9 cellular contexts compared by ENCODE assay signal in the genomic region with DNA sequence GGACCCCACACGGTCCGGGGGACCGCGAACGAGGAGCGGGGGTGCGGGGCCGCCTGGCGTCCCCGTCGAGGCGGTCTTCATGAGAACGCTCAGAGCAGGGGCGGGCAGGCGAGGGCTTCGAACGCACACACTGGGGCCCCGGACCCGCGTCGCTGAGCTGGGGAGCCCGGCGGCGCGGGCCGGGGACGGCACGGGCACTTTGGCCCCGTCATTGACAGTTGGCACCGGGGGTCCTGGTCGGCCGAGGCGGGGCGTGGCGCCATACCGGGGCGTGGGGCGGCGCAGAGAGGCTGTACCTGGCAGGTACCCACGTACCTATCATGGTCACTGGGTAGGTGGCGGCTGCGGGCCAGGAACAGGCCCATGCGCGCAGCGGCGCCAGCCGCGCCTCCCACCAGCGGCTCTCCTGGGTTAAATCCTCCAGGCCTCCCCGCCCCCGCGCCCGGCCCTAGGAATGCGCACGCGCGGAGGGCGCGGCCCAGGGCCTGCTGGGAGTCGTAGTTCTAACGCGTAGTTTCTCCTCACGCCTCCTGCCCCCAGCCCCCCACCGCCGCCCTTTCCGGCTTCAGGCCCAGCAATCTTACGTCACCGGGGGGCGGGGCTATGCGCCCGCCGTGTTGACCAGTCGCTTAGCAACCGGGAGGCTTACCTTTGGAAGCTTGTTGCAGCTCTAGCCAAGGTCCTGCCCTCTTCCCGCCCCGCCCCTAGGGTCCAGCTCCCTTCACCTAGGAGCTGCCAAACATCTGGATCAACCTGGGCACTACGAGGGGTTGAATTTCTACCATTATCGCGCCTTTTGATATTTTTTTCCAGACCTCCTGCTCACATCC. TPM values are rescaled to one million over a fixed set of nuclear protein-coding genes. Genes with fewer than 3 reads are reported as not detected.
DNase-seq lines count a peak whose midpoint lies in the region; ATAC-seq, FAIRE-seq and TF ChIP-seq lines count a peak whose summit lies in the region.
"Had no signal": no experiment of that assay in that cellular context is flagged by ENCODE, and none has a peak within 500 bp of the region (broad histone marks: within the 10 kb centered on the region; RNA-seq: fewer than 3 reads in every experiment).

A gene (plus strand): TSS at position 628 of the 830 bp plus-strand sequence.
A gene (minus strand): TSS at position 420 of the 830 bp plus-strand sequence.

- no peak within 1 kb of the TSS for H4K91ac ChIP-seq in H1 (replicated peaks; ENCODE audit: insufficient read length, low read length)

- H3K79me2 ChIP-seq in H1 (ENCODE audit: control insufficient read depth in 1 of 2, insufficient read depth in 2 of 2, low read length in 2 of 2), result no peaks in the 10 kb centered on the region

- TF ChIP-seq EP300 in H1 (IDR thresholded peaks at IDR 0.05; ENCODE audit: borderline replicate concordance in 1 of 2, low read depth in 2 of 2, low read length in 2 of 2), result peak; percentile 52 to 92; a peak in 2 of 3 replicates

- H3K27ac ChIP-seq in BLaER1 treated with 17β-estradiol and CSF1 and Interleukin-3, amounts not matched to agents 10 nM and 100 nM, result peak within 1 kb of the TSS; percentile 56 to 81 (median 73); a peak in 21 of 22 replicates
- peak within 1 kb of the TSS; percentile 68; the same call in 1 of the 2 replicates for H3K27ac ChIP-seq in H1 (ENCODE audit: low read depth, low read length)

- H3K9me3 Mint-ChIP-seq in activated CD8-positive, alpha-beta memory T cell treated with anti-CD3 and anti-CD28 coated beads, Interleukin-2, amount 10 ng/mL, durations not matched to agents 7 days and 5 days (ENCODE audit: low read depth), result no peaks in the 10 kb centered on the region

- H3K4me1 ChIP-seq in BLaER1 treated with 17β-estradiol and CSF1 and Interleukin-3, amounts not matched to agents 10 nM and 100 nM, result peaks cover 0 to 10% (median 5%) of the 10 kb centered on the region in 10 experiments; a peak in 6 of 20 replicates
- H3K4me1 ChIP-seq in H1 (replicated peaks in 1 of 4; ENCODE audit: control insufficient read depth in 3 of 4, insufficient read depth in 4 of 4, low read length in 3 of 4), result no peaks in the 10 kb centered on the region; a peak in 1 of 7 replicates

- no peaks in the 10 kb centered on the region for H3K27me3 ChIP-seq in BLaER1 treated with 17β-estradiol and CSF1 and Interleukin-3, amounts not matched to agents 10 nM and 100 nM
- H3K27me3 ChIP-seq in H1 (replicated peaks in 1 of 4; ENCODE audit: control insufficient read depth in 3 of 4, extremely low read depth in 1 of 4, insufficient read depth in 3 of 4, low read length in 3 of 4), result no peaks in the 10 kb centered on the region; a peak in 2 of 7 replicates

- H3K36me3 Mint-ChIP-seq in activated CD8-positive, alpha-beta memory T cell treated with anti-CD3 and anti-CD28 coated beads, Interleukin-2, amount 10 ng/mL, durations not matched to agents 7 days and 5 days, result no peaks in the 10 kb centered on the region

- DNase-seq in NCI-H774 (lab: John Stamatoyannopoulos, UW), result peak; percentile 99
- DNase-seq in activated CD8-positive, alpha-beta memory T cell treated with anti-CD3 and anti-CD28 coated beads, Interleukin-2, amount 10 ng/mL, durations not matched to agents 7 days and 5 days, result peak; percentile 96
- peak; percentile 99 for DNase-seq in H1 (ENCODE audit: low read depth in 1 of 2, low spot score in 2 of 2)
- peak; percentile 99 for DNase-seq in medulla oblongata (ENCODE audit: extremely low spot score)
- peak; percentile 93 to 96 (median 96) for DNase-seq in stimulated activated CD4-positive, alpha-beta T cell treated with anti-CD3 and anti-CD28 coated beads, TNF-alpha, amount 100 ng/mL, for 4 hours (ENCODE audit: low read depth in 3 of 3)

- no peaks in the 10 kb centered on the region for H3K23me2 ChIP-seq in H1 (ENCODE audit: low read depth, low read length)

- H3K79me1 ChIP-seq in H1 (ENCODE audit: low read depth, low read length), result no peaks in the 10 kb centered on the region

- WGBS in H1 (ENCODE audit: extremely low coverage in 1 of 2, insufficient coverage in 1 of 2, insufficient read length in 1 of 2, insufficient replicate concordance in 2 of 2, low coverage in 1 of 2, low lambda C conversion rate in 2 of 2, missing lambda C conversion rate in 1 of 2), 2 experiments, result 1% methylated on average over 55 of the region's 79 CpGs; no CpG with 5 or more reads in 1 of the 2 experiments

- no peak within 1 kb of the TSS for H3K23ac ChIP-seq in H1 (ENCODE audit: insufficient read length)

- peak within 1 kb of the TSS; percentile 95 for H2AFZ ChIP-seq in H1 (ENCODE audit: low read length)

- no peak within 1 kb of the TSS for H2AK5ac ChIP-seq in H1 (ENCODE audit: low read depth, low read length)

- CTCF ChIA-PET in activated CD8-positive, alpha-beta memory T cell treated with anti-CD3 and anti-CD28 coated beads, Interleukin-2, amount 10 ng/mL, durations not matched to agents 7 days and 5 days (lab: Charles Lee), result no interaction called here
- CTCF ChIA-PET in H1 (lab: Charles Lee; ENCODE audit: partially characterized antibody), result interaction anchor here (0.5 to 1.5 kb wide), 2 partner anchors 9 kb away, joined by 4 to 6 read pairs; no protein-coding TSS in a partner anchor

- no peak within 1 kb of the TSS for H3K18ac ChIP-seq in H1 (ENCODE audit: extremely low read depth, low read length)

- peak; percentile 81 to 82 for TF ChIP-seq POLR2A in H1 (IDR thresholded peaks at IDR 0.05; ENCODE audit: control extremely low read depth in 1 of 2, low read depth in 2 of 2, low read length in 2 of 2)

- H4K20me1 ChIP-seq in BLaER1 treated with 17β-estradiol and CSF1 and Interleukin-3, amounts not matched to agents 10 nM and 100 nM, result no peaks in the 10 kb centered on the region
- no peaks in the 10 kb centered on the region for H4K20me1 ChIP-seq in H1 (replicated peaks in 1 of 2; ENCODE audit: control insufficient read depth in 1 of 2, insufficient read depth in 2 of 2, low read length in 2 of 2)

- H3K56ac ChIP-seq in H1 (replicated peaks; ENCODE audit: insufficient read length, low read depth, low read length), result no peak within 1 kb of the TSS

- TF ChIP-seq RAD21 in H1 (IDR thresholded peaks at IDR 0.05 in 1 of 2, conservative IDR thresholded peaks at IDR 0.05 in 1 of 2; ENCODE audit: low read depth in 2 of 2, low read length in 2 of 2), result peak in 1 of 2 experiments; percentile 15; a peak in 1 of 4 replicates

- ATAC-seq in GM19395 (IDR thresholded peaks at IDR 0.05; ENCODE audit: unreplicated experiment), result peak; percentile 96
- ATAC-seq in HG03521 (IDR thresholded peaks at IDR 0.05; ENCODE audit: unreplicated experiment), result peak; percentile 98
- peak; percentile 99 for ATAC-seq in activated CD8-positive, alpha-beta memory T cell treated with anti-CD3 and anti-CD28 coated beads, Interleukin-2, amount 10 ng/mL, durations not matched to agents 7 days and 5 days

- no peaks in the 10 kb centered on the region for H3K36me3 ChIP-seq in BLaER1 treated with 17β-estradiol and CSF1 and Interleukin-3, amounts not matched to agents 10 nM and 100 nM
- no peaks in the 10 kb centered on the region for H3K36me3 ChIP-seq in H1 (ENCODE audit: control insufficient read depth in 2 of 4, insufficient read depth in 4 of 4, low read length in 3 of 4)

- H2BK15ac ChIP-seq in H1 (ENCODE audit: low read length), result no peak within 1 kb of the TSS

- no peak within 1 kb of the TSS for H2BK120ac ChIP-seq in H1 (replicated peaks; ENCODE audit: low read depth, low read length)

- TF ChIP-seq CTCF in H1 (IDR thresholded peaks at IDR 0.05; ENCODE audit: control extremely low read depth in 1 of 3, insufficient read depth in 1 of 3, low read depth in 1 of 3, low read length in 3 of 3), result no peak

- H3K14ac ChIP-seq in H1 (ENCODE audit: insufficient read length), result no peak within 1 kb of the TSS

- H3K4me1 Mint-ChIP-seq in activated CD8-positive, alpha-beta memory T cell treated with anti-CD3 and anti-CD28 coated beads, Interleukin-2, amount 10 ng/mL, durations not matched to agents 7 days and 5 days, result peaks cover 6% of the 10 kb centered on the region

- H4K8ac ChIP-seq in H1 (ENCODE audit: extremely low read depth, insufficient read depth, low read length), result peak within 1 kb of the TSS; percentile 57; the same call in 1 of the 2 replicates

- no peak within 1 kb of the TSS for H4K5ac ChIP-seq in H1 (ENCODE audit: insufficient read length, low read depth, low read length)

- H3K27me3 Mint-ChIP-seq in activated CD8-positive, alpha-beta memory T cell treated with anti-CD3 and anti-CD28 coated beads, Interleukin-2, amount 10 ng/mL, durations not matched to agents 7 days and 5 days, result peaks cover 6% of the 10 kb centered on the region

- H2BK12ac ChIP-seq in H1 (ENCODE audit: low read depth, low read length), result no peak within 1 kb of the TSS

- peak; percentile 90 for FAIRE-seq in H1 (lab: Jason Lieb, UNC)

- H3K4me3 ChIP-seq in BLaER1 treated with 17β-estradiol and CSF1 and Interleukin-3, amounts not matched to agents 10 nM and 100 nM, result peak within 1 kb of the TSS; percentile 68 to 85 (median 77)
- peak within 1 kb of the TSS; percentile 51 to 75 (median 54) for H3K4me3 ChIP-seq in H1 (ENCODE audit: extremely low read depth in 1 of 4, insufficient read depth in 2 of 4, low read depth in 3 of 4, low read length in 4 of 4)

- peaks cover 0 to 13% (median 0%) of the 10 kb centered on the region in 11 experiments; a peak in 5 of 22 replicates for H3K9me3 ChIP-seq in BLaER1 treated with 17β-estradiol and CSF1 and Interleukin-3, amounts not matched to agents 10 nM and 100 nM (replicated peaks in 1 of 11)
- H3K9me3 ChIP-seq in H1 (ENCODE audit: insufficient read depth in 2 of 2, low read depth in 1 of 2, low read length in 1 of 2), result no peaks in the 10 kb centered on the region

- H2BK5ac ChIP-seq in H1 (ENCODE audit: low read depth, low read length), result no peak within 1 kb of the TSS

- POLR2A ChIA-PET in H1 (lab: Charles Lee; ENCODE audit: partially characterized antibody), result interaction anchor here (0.7 to 0.9 kb wide), 2 partner anchors 21 to 52 kb away, joined by 4 read pairs; no protein-coding TSS in a partner anchor

- peak within 1 kb of the TSS; percentile 81 for H3K4me3 Mint-ChIP-seq in activated CD8-positive, alpha-beta memory T cell treated with anti-CD3 and anti-CD28 coated beads, Interleukin-2, amount 10 ng/mL, durations not matched to agents 7 days and 5 days

- no peak within 1 kb of the TSS for H3K4ac ChIP-seq in H1 (replicated peaks; ENCODE audit: insufficient read length, low read depth, low read length)

- H3K4me2 ChIP-seq in BLaER1 treated with 17β-estradiol and CSF1 and Interleukin-3, amounts not matched to agents 10 nM and 100 nM, result peak within 1 kb of the TSS; percentile 77 to 94 (median 84)
- H3K4me2 ChIP-seq in H1 (ENCODE audit: insufficient read depth in 1 of 2, low read depth in 2 of 2, low read length in 2 of 2), result peak within 1 kb of the TSS; percentile 60 to 70

- H2BK20ac ChIP-seq in H1 (ENCODE audit: low read length), result no peak within 1 kb of the TSS

- H3K27ac Mint-ChIP-seq in activated CD8-positive, alpha-beta memory T cell treated with anti-CD3 and anti-CD28 coated beads, Interleukin-2, amount 10 ng/mL, durations not matched to agents 7 days and 5 days, result peak within 1 kb of the TSS; percentile 72

- peak within 1 kb of the TSS; percentile 68 to 92 (median 84) for H3K9ac ChIP-seq in BLaER1 treated with 17β-estradiol and CSF1 and Interleukin-3, amounts not matched to agents 10 nM and 100 nM
- peak within 1 kb of the TSS in 3 of 4 experiments; percentile 36 to 54 (median 48); a peak in 4 of 7 replicates for H3K9ac ChIP-seq in H1 (replicated peaks in 1 of 4; ENCODE audit: extremely low read depth in 1 of 4, low read depth in 3 of 4, low read length in 3 of 4)

RNA-seq across cellular contexts. Expression of the first gene that starts in this region (rescaled TPM):
- not detected for total RNA-seq in activated CD8-positive, alpha-beta memory T cell treated with anti-CD3 and anti-CD28 coated beads, Interleukin-2, amount 10 ng/mL, durations not matched to agents 7 days and 5 days
- total RNA-seq in H1 (2021; fragmentation: NEBNext Ultra II Directional; extraction: Animal tissue kit (Norgen Biotek cat#: 25700)), result 0.54 TPM in 1 of 2 replicates, not detected in the other
- polyA plus RNA-seq in H1 (2011; rRNA removed), result 0.17 and 0.44 TPM in 2 replicates
- 0.30 TPM for polyA plus RNA-seq in H1 (2011; cell fraction: cytosol; rRNA removed)
- 0.50 TPM for polyA plus RNA-seq in H1 (2011; cell fraction: nucleus; rRNA removed)
- polyA plus RNA-seq in H1 (2012, experiment 1 of 2), result 0.28 to 0.76 TPM (median 0.69 TPM) in 3 of 4 replicates, not detected in the other
- 0.29 TPM for polyA plus RNA-seq in H1 (2012, experiment 2 of 2)
- 0.28 TPM for polyA plus RNA-seq in H1 (2013, experiment 1 of 2)
- 0.22 TPM for polyA plus RNA-seq in H1 (2013, experiment 2 of 2)
- 0.41 and 0.91 TPM in 2 replicates for polyA minus RNA-seq in H1 (2011; rRNA and poly(A)+ RNA removed)
- not detected for polyA minus RNA-seq in H1 (2011; cell fraction: cytosol; rRNA and poly(A)+ RNA removed)
- 3.9 TPM for polyA minus RNA-seq in H1 (2011; cell fraction: nucleus; rRNA and poly(A)+ RNA removed)
- total RNA-seq: T-helper 2 cell treated with Interferon-gamma antibody and Interleukin-4, amounts not matched to agents 100 ng/mL and 5 ng/mL, for 36 hours had no signal

RNA-seq across cellular contexts. Expression of the second gene that starts in this region (rescaled TPM):
- not detected for total RNA-seq in activated CD8-positive, alpha-beta memory T cell treated with anti-CD3 and anti-CD28 coated beads, Interleukin-2, amount 10 ng/mL, durations not matched to agents 7 days and 5 days
- 0.08 and 0.13 TPM in 2 replicates for total RNA-seq in H1 (2021; fragmentation: NEBNext Ultra II Directional; extraction: Animal tissue kit (Norgen Biotek cat#: 25700))
- polyA plus RNA-seq in H1 (2011; rRNA removed), result 0.19 and 0.29 TPM in 2 replicates
- 0.34 TPM for polyA plus RNA-seq in H1 (2011; cell fraction: cytosol; rRNA removed)
- polyA plus RNA-seq in H1 (2011; cell fraction: nucleus; rRNA removed), result 0.41 TPM
- 0.22 to 0.28 TPM (median 0.23 TPM) in 3 of 4 replicates, not detected in the other for polyA plus RNA-seq in H1 (2012, experiment 1 of 2)
- 0.14 TPM for polyA plus RNA-seq in H1 (2012, experiment 2 of 2)
- polyA plus RNA-seq in H1 (2013, experiment 1 of 2), result 0.39 TPM
- 0.28 TPM for polyA plus RNA-seq in H1 (2013, experiment 2 of 2)
- 1.5 and 2.7 TPM in 2 replicates for polyA minus RNA-seq in H1 (2011; rRNA and poly(A)+ RNA removed)
- not detected for polyA minus RNA-seq in H1 (2011; cell fraction: cytosol; rRNA and poly(A)+ RNA removed)
- polyA minus RNA-seq in H1 (2011; cell fraction: nucleus; rRNA and poly(A)+ RNA removed), result 10.2 TPM

Comparison
In these comparisons a context has a peak if more than half of its experiments do, and no peak if none do; other contexts are left out.
1. Peak in every context shown above with its lines: DNase-seq, ATAC-seq, H3K4me3 ChIP-seq and H3K27ac ChIP-seq.
2. Peak in DNase-seq and ATAC-seq in activated CD8-positive, alpha-beta memory T cell treated with anti-CD3 and anti-CD28 coated beads, Interleukin-2, amount 10 ng/mL, durations not matched to agents 7 days and 5 days; RNA of the genes that start here not detected or under 1 TPM.